14 cellular contexts compared by ENCODE assay signal in genomic region chr22:17903564-17904295, GRCh38.
A peak's percentile ranks its signal among the peaks of the same experiment; 100 is the strongest.
DNase-seq lines count a peak whose midpoint lies in the region; ATAC-seq and TF ChIP-seq lines count a peak whose summit lies in the region.
"Had no signal": no experiment of that assay in that cellular context is flagged by ENCODE, and none has a peak within 500 bp of the region (broad histone marks: within the 10 kb centered on the region; RNA-seq: fewer than 3 reads in every experiment).

No MANE protein-coding gene starts in this region.

- DNase-seq in NCI-H146 treated with DMSO at 0.1 percent for 48 hours (lab: John Stamatoyannopoulos, UW; ENCODE audit: unreplicated experiment) (peak; percentile 35), dorsolateral prefrontal cortex (peak in 4 of 10 donors; percentile 41 to 70 (median 54)), retina (peak; percentile 53), hepatic stellate cell (ENCODE audit: low spot score) (no peak)
- DNase-seq in stimulated activated CD4-positive, alpha-beta T cell treated with anti-CD3 and anti-CD28 coated beads, Interleukin-2, amount 100 ng/mL, for 24 hours: no peak
- no peak for DNase-seq in stimulated activated CD4-positive, alpha-beta T cell treated with anti-CD3 and anti-CD28 coated beads, Interleukin-2, amount 100 ng/mL, for 48 hours
- DNase-seq: activated CD4-positive, alpha-beta memory T cell treated with anti-CD3 and anti-CD28 coated beads for 36 hours; activated naive CD4-positive, alpha-beta T cell treated with anti-CD3 and anti-CD28 coated beads, Interleukin-2, amount 10 ng/mL, durations not matched to agents 7 days and 5 days; colonic mucosa; NCI-H187 treated with DMSO at 0.1 percent for 48 hours; stimulated activated CD4-positive, alpha-beta T cell treated with anti-CD3 and anti-CD28 coated beads, Interleukin-12 subunit alpha, Interleukin-12 subunit beta, amount 100 ng/mL, for 4 hours had no signal

- peaks cover 9% of the 10 kb centered on the region; the same call in 1 of the 2 replicates for H3K4me1 ChIP-seq in iPS-20b (ENCODE audit: insufficient read depth, low read length)
- H3K4me1 ChIP-seq: colonic mucosa had no signal

- intact Hi-C loops in dorsolateral prefrontal cortex (cut with DNase I): no loop called here

- peak in 14 of 56 donors; percentile 3 to 29 (median 13) for TF ChIP-seq CTCF in dorsolateral prefrontal cortex (IDR thresholded peaks at IDR 0.05 in 54 of 56, conservative IDR thresholded peaks at IDR 0.05 in 2 of 56; ENCODE audit: low read depth in 1 of 56, partially characterized antibody in 56 of 56)

- H3K9me3 ChIP-seq in iPS-20b (ENCODE audit: insufficient read depth, low read depth, low read length): no peaks in the 10 kb centered on the region
- H3K9me3 ChIP-seq: BLaER1 treated with 17β-estradiol and CSF1 and Interleukin-3, amounts not matched to agents 10 nM and 100 nM; colonic mucosa had no signal

- no peaks in the 10 kb centered on the region for H3K27me3 ChIP-seq in dorsolateral prefrontal cortex
- no peaks in the 10 kb centered on the region for H3K27me3 ChIP-seq in iPS-20b (ENCODE audit: insufficient read depth, low read length)
- H3K27me3 ChIP-seq: BLaER1 treated with 17β-estradiol and CSF1 and Interleukin-3, amounts not matched to agents 10 nM and 100 nM; colonic mucosa had no signal

- peak overlapping the region; percentile 63 to 98 (median 90) for H3K27ac ChIP-seq in dorsolateral prefrontal cortex
- H3K27ac ChIP-seq in iPS-20b (ENCODE audit: low read length): peak overlapping the region; percentile 17
- H3K27ac ChIP-seq: BLaER1 treated with 17β-estradiol and CSF1 and Interleukin-3, amounts not matched to agents 10 nM and 100 nM; colonic mucosa had no signal

- H3K4me3 ChIP-seq in dorsolateral prefrontal cortex (peak overlapping the region in 8 of 59 donors; percentile 2 to 19 (median 11)), iPS-20b (ENCODE audit: low read length) (no peak overlapping the region)
- H3K4me3 ChIP-seq: BLaER1 treated with 17β-estradiol and CSF1 and Interleukin-3, amounts not matched to agents 10 nM and 100 nM; colonic mucosa had no signal

- peaks cover 39% of the 10 kb centered on the region for H3K36me3 ChIP-seq in iPS-20b (ENCODE audit: insufficient read depth, low read depth, low read length)
- H3K36me3 ChIP-seq: colonic mucosa had no signal

- no peak for ATAC-seq in HG02852 (IDR thresholded peaks at IDR 0.05; ENCODE audit: unreplicated experiment)

- H3K9ac ChIP-seq in iPS-20b (ENCODE audit: low read depth, low read length): peak overlapping the region; percentile 43; the same call in 1 of the 2 replicates
- H3K9ac ChIP-seq: BLaER1 treated with 17β-estradiol and CSF1 and Interleukin-3, amounts not matched to agents 10 nM and 100 nM had no signal

Comparison
In these comparisons a context has a peak if more than half of its experiments do, and no peak if none do; other contexts are left out.
1. DNase-seq: peak in NCI-H146 treated with DMSO at 0.1 percent for 48 hours (single experiment) and retina (single experiment); none in stimulated activated CD4-positive, alpha-beta T cell treated with anti-CD3 and anti-CD28 coated beads, Interleukin-2, amount 100 ng/mL, for 24 hours (0 of 2), hepatic stellate cell (single experiment) and stimulated activated CD4-positive, alpha-beta T cell treated with anti-CD3 and anti-CD28 coated beads, Interleukin-2, amount 100 ng/mL, for 48 hours (0 of 2).